21 cellular contexts compared by ENCODE assay signal in genomic region chr17:39294060-39294459, GRCh38.
"Had no signal": no experiment of that assay in that cellular context is flagged by ENCODE, and none has a peak within 500 bp of the region (broad histone marks: within the 10 kb centered on the region; RNA-seq: fewer than 3 reads in every experiment).

No MANE protein-coding gene starts in this region.

- H3K27me3 ChIP-seq: SJSA1 had no signal

- H3K9me3 ChIP-seq: SJSA1 had no signal

- H3K4me1 ChIP-seq: SJSA1 had no signal

- H3K27ac ChIP-seq: KMS-11, SJSA1, SK-N-MC had no signal

- H3K36me3 ChIP-seq: SJSA1 had no signal

- DNase-seq: IMR-90, Kasumi-1, MM.1S, NCI-H1092 treated with DMSO at 0.1 percent for 48 hours, NCI-H1436, NCI-H187, NCI-H2029, NCI-H2081 treated with DMSO at 0.1 percent for 48 hours, NCI-H2171, NCI-H226, NCI-H446, NCI-H510A, NCI-H524 treated with DMSO at 0.1 percent for 48 hours, NCI-H69, NCI-H774, Right ventricle myocardium superior, RPMI8226, SIG-M5 had no signal

- H3K4me3 ChIP-seq: SJSA1, SK-N-MC had no signal

- H3K9ac ChIP-seq: KMS-11 had no signal

- H3K4me2 ChIP-seq: KMS-11 had no signal
